9 cellular contexts compared by ENCODE assay signal in the genomic region with DNA sequence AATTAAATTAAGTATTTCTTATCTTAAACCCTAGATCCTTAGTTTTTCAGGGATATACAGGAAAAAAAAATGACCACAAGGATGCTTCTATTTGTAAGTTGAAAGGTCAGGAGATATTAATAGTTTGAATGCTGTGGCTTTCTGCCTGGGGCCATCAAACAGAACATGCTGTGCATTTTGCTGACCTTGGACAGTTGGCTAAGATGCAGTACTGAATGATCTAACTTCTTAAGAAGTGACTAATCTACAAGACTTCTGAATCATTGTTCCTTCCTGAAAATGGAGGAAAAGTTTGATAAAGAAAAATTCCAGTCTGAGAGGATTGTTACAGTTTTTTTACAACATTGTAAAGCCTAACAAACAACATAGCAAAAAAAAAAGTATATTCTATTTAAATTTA.
DNase-seq lines count a peak whose midpoint lies in the region; ATAC-seq, FAIRE-seq and TF ChIP-seq lines count a peak whose summit lies in the region.
"Had no signal": no experiment of that assay in that cellular context is flagged by ENCODE, and none has a peak within 500 bp of the region (broad histone marks: within the 10 kb centered on the region; RNA-seq: fewer than 3 reads in every experiment).

No MANE protein-coding gene starts in this region.

- DNase-seq in fibroblast of the aortic adventitia (ENCODE audit: low read depth) = peak; percentile 96
- DNase-seq in retinal pigment epithelial cell (ENCODE audit: low read depth) = peak; percentile 78
- no peak for DNase-seq in COLO668 (lab: John Stamatoyannopoulos, UW; ENCODE audit: unreplicated experiment)
- no peak for DNase-seq in NCI-H82 (lab: John Stamatoyannopoulos, UW)
- no peak for DNase-seq in middle frontal gyrus (ENCODE audit: extremely low spot score, low spot score)
- DNase-seq: activated naive CD8-positive, alpha-beta T cell treated with anti-CD3 and anti-CD28 coated beads for 36 hours had no signal

- ATAC-seq in SK-N-SH treated with all-trans-retinoic acid at 6 μM for 48 hours (peak; percentile 44), GM21717 (IDR thresholded peaks at IDR 0.05; ENCODE audit: unreplicated experiment) (no peak)

- FAIRE-seq in G401.6 (lab: Jason Lieb, UNC) = peak; percentile 39

- TF ChIP-seq CTCF in fibroblast of the aortic adventitia (IDR thresholded peaks at IDR 0.05; ENCODE audit: insufficient read depth, low read length) (no peak), retinal pigment epithelial cell (conservative IDR thresholded peaks at IDR 0.05; ENCODE audit: low read depth, low read length) (no peak)

- H3K4me3 ChIP-seq in fibroblast of the aortic adventitia (ENCODE audit: low read depth, low read length) = no peak overlapping the region
- no peak overlapping the region for H3K4me3 ChIP-seq in retinal pigment epithelial cell (ENCODE audit: low read length)

TF ChIP-seq in SK-N-SH treated with all-trans-retinoic acid at 6 μM for 48 hours, 23 proteins besides CTCF, POLR2A, EP300 and RAD21:
- TF ChIP-seq ISL1 (CRISPR knock-in tag; IDR thresholded peaks at IDR 0.05) = peak; percentile 51
- TF ChIP-seq BACH2 (CRISPR knock-in tag; IDR thresholded peaks at IDR 0.05; ENCODE audit: borderline replicate concordance) = no peak
- no peak for TF ChIP-seq ZFP30 (CRISPR knock-in tag; IDR thresholded peaks at IDR 0.05)
- no peak for TF ChIP-seq PATZ1 (CRISPR knock-in tag; IDR thresholded peaks at IDR 0.05; ENCODE audit: borderline replicate concordance)
TF ChIP-seq in SK-N-SH treated with all-trans-retinoic acid at 6 μM for 48 hours: peak in this region for 1.

Comparison
In these comparisons a context has a peak if more than half of its experiments do, and no peak if none do; other contexts are left out.
1. DNase-seq: peak in fibroblast of the aortic adventitia (single experiment) and retinal pigment epithelial cell (single experiment); none in COLO668 (single experiment), NCI-H82 (single experiment) and middle frontal gyrus (single experiment).